In genomic region chr15:49428392-49429095, GRCh38 we compare ENCODE assay signal across 20 cellular contexts. TPM values are rescaled to one million over a fixed set of nuclear protein-coding genes. Genes with fewer than 3 reads are reported as not detected.
DNase-seq lines count a peak whose midpoint lies in the region; ATAC-seq and TF ChIP-seq lines count a peak whose summit lies in the region.
"Had no signal": no experiment of that assay in that cellular context is flagged by ENCODE, and none has a peak within 500 bp of the region (broad histone marks: within the 10 kb centered on the region; RNA-seq: fewer than 3 reads in every experiment).

No MANE protein-coding gene starts in this region.

- no peak overlapping the region for H3K27ac Mint-ChIP-seq in effector memory CD8-positive, alpha-beta T cell
- H3K27ac Mint-ChIP-seq: memory B cell had no signal

- H3K9ac ChIP-seq in colonic mucosa (ENCODE audit: low read depth in 2 of 2, low read length in 2 of 2): no peak overlapping the region
- H3K9ac ChIP-seq: parathyroid adenoma had no signal

- no peak for TF ChIP-seq POLR2A in stomach (IDR thresholded peaks at IDR 0.05)

- TF ChIP-seq EP300 in stomach (IDR thresholded peaks at IDR 0.05): no peak

- no peaks in the 10 kb centered on the region for H3K36me3 Mint-ChIP-seq in effector memory CD8-positive, alpha-beta T cell (ENCODE audit: insufficient read depth)
- H3K36me3 Mint-ChIP-seq: memory B cell had no signal

- TF ChIP-seq CTCF in colonic mucosa (IDR thresholded peaks at IDR 0.05) (no peak), stomach (IDR thresholded peaks at IDR 0.05) (no peak)

- H3K4me3 ChIP-seq in colonic mucosa (peak overlapping the region; percentile 6), stomach (peak overlapping the region; percentile 1 to 42 (median 40))
- H3K4me3 ChIP-seq: body of pancreas, K562 had no signal

- H3K4me1 ChIP-seq in colonic mucosa (no peaks in the 10 kb centered on the region), stomach (peaks cover 0 to 12% (median 3%) of the 10 kb centered on the region in 4 donors)
- H3K4me1 ChIP-seq: body of pancreas, parathyroid adenoma had no signal

- DNase-seq in ELR (ENCODE audit: low read depth) (peak; percentile 10), colonic mucosa (no peak), iris pigment epithelial cell (ENCODE audit: low read depth) (peak; percentile 65), stomach (no peak), T-helper 1 cell (no peak), iPS-NIHi11 (ENCODE audit: low spot score) (no peak)
- no peak for DNase-seq in effector memory CD8-positive, alpha-beta T cell
- DNase-seq: activated CD4-positive, alpha-beta T cell treated with anti-CD3 and anti-CD28 coated beads, Interleukin-2, amount 50 U/mL, for 4 hours; activated effector memory CD4-positive, alpha-beta T cell treated with Interleukin-2 at 50 U/mL for 16 hours; body of pancreas; DMS79 treated with DMSO at 0.1 percent for 48 hours; NCI-H146; NCI-H524 treated with DMSO at 0.1 percent for 48 hours; stimulated activated CD4-positive, alpha-beta T cell treated with anti-CD3 and anti-CD28 coated beads, Interleukin-1b, Interleukin-23, amount 100 ng/mL, for 48 hours; stimulated activated CD8-positive, alpha-beta memory T cell treated with anti-CD3 and anti-CD28 coated beads, Interleukin-4, amount 100 ng/mL, for 48 hours had no signal

- intact Hi-C loops in colonic mucosa (cut with DNase I): loop anchor here (10.0 kb wide), 2 partner anchors 426 to 716 kb away; no protein-coding TSS in a partner anchor
- intact Hi-C loops in stomach (cut with DNase I; ENCODE audit: low total_unique reads): no loop called here

- H3K27me3 Mint-ChIP-seq in effector memory CD8-positive, alpha-beta T cell: peaks cover 7 to 8% of the 10 kb centered on the region in 2 donors

- H3K4me1 Mint-ChIP-seq in effector memory CD8-positive, alpha-beta T cell (ENCODE audit: low read depth in 2 of 2): no peaks in the 10 kb centered on the region
- H3K4me1 Mint-ChIP-seq: memory B cell had no signal

- H3K36me3 ChIP-seq in colonic mucosa (no peaks in the 10 kb centered on the region), stomach (no peaks in the 10 kb centered on the region)

- H3K27ac ChIP-seq in colonic mucosa (peak overlapping the region; percentile 17), stomach (peak overlapping the region in 4 of 5 donors; percentile 16 to 64 (median 54))
- H3K27ac ChIP-seq: body of pancreas, C4-2B, parathyroid adenoma had no signal

- WGBS in stomach, 5 donors: 50 to 71% (median 66%) methylated on average over 5 of the region's 5 CpGs

- no peaks in the 10 kb centered on the region for H3K9me3 ChIP-seq in colonic mucosa
- no peaks in the 10 kb centered on the region for H3K9me3 ChIP-seq in stomach
- H3K9me3 ChIP-seq: body of pancreas had no signal

- no peaks in the 10 kb centered on the region for H3K27me3 ChIP-seq in colonic mucosa
- H3K27me3 ChIP-seq in stomach: no peaks in the 10 kb centered on the region
- H3K27me3 ChIP-seq: body of pancreas had no signal

- no peaks in the 10 kb centered on the region for H3K9me3 Mint-ChIP-seq in effector memory CD8-positive, alpha-beta T cell
- H3K9me3 Mint-ChIP-seq: memory B cell had no signal

- no peak for ATAC-seq in effector memory CD8-positive, alpha-beta T cell (replicated peaks)
- ATAC-seq in GM18867 (IDR thresholded peaks at IDR 0.05; ENCODE audit: unreplicated experiment): no peak
- ATAC-seq: body of pancreas, K562 had no signal

- H3K4me3 Mint-ChIP-seq in effector memory CD8-positive, alpha-beta T cell: no peak overlapping the region
- H3K4me3 Mint-ChIP-seq: memory B cell had no signal

RNA-seq across cellular contexts. Expression of gene FGF7, which starts 5.5 kb away (rescaled TPM):
- total RNA-seq in colonic mucosa (10 to 100 TPM in 1 of 2 donors, 1 to 10 TPM in 1; 3.7 to 13.3 TPM), stomach (10 to 100 TPM in 4 of 5 donors, 1 to 10 TPM in 1; 2.6 to 55.1 (median 33.9) TPM)
- polyA plus RNA-seq in stomach: 10 to 100 TPM in 2 of 3 donors, 1 to 10 TPM in 1; 5.7 to 35.8 (median 26.3) TPM
- total RNA-seq: K562 had no signal
- polyA plus RNA-seq: K562 had no signal

Comparison
In these comparisons a context has a peak if more than half of its experiments do, and no peak if none do; other contexts are left out.
1. DNase-seq: peak in ELR (single experiment) and iris pigment epithelial cell (single experiment); none in colonic mucosa (single experiment), stomach (single experiment), T-helper 1 cell (0 of 5), effector memory CD8-positive, alpha-beta T cell (0 of 3) and iPS-NIHi11 (single experiment).